Comparison of ENCODE assay signal across 25 cellular contexts in genomic region chr12:131176926-131177325, GRCh38.
"Had no signal": no experiment of that assay in that cellular context is flagged by ENCODE, and none has a peak within 500 bp of the region (broad histone marks: within the 10 kb centered on the region; RNA-seq: fewer than 3 reads in every experiment).

No MANE protein-coding gene starts in this region.

- ATAC-seq: activated CD4-positive, CD25-positive, alpha-beta regulatory T cell treated with anti-CD3 and anti-CD28 coated beads, Interleukin-2, amount 50 U/mL, for 24 hours; activated naive CD4-positive, alpha-beta T cell treated with anti-CD3 and anti-CD28 coated beads, Interleukin-2, amount 50 U/mL, for 72 hours; activated T-cell treated with anti-CD3 and anti-CD28 coated beads, Interleukin-2, amount 50 U/mL, for 4 hours; activated T-helper 17 cell treated with anti-CD3 and anti-CD28 coated beads, Interleukin-2, amount 50 U/mL, for 72 hours; T-helper 17 cell had no signal

- H3K27ac Mint-ChIP-seq: activated B cell treated with CpG ODN at 0.5 μM for 24 hours; activated naive CD4-positive, alpha-beta T cell treated with anti-CD3 and anti-CD28 coated beads, Interleukin-2, amount 10 ng/mL, durations not matched to agents 7 days and 5 days; activated naive CD4-positive, alpha-beta T cell treated with anti-CD3 and anti-CD28 coated beads, Interleukin-2, amount 50 U/mL, for 72 hours; activated naive CD8-positive, alpha-beta T cell treated with anti-CD3 and anti-CD28 coated beads, Interleukin-2, amount 10 ng/mL, durations not matched to agents 7 days and 5 days; activated T-helper 17 cell treated with anti-CD3 and anti-CD28 coated beads, Interleukin-2, amount 50 U/mL, for 72 hours; brain; T-helper 17 cell; T-helper 2 cell treated with Interferon-gamma antibody and Interleukin-4, amounts not matched to agents 5 μg/mL and 100 μg/mL, for 36 hours had no signal

- H3K4me1 Mint-ChIP-seq: activated B cell treated with CpG ODN at 0.5 μM for 24 hours; activated naive CD4-positive, alpha-beta T cell treated with anti-CD3 and anti-CD28 coated beads, Interleukin-2, amount 10 ng/mL, durations not matched to agents 7 days and 5 days; activated naive CD8-positive, alpha-beta T cell treated with anti-CD3 and anti-CD28 coated beads, Interleukin-2, amount 10 ng/mL, durations not matched to agents 7 days and 5 days; activated T-helper 17 cell treated with anti-CD3 and anti-CD28 coated beads, Interleukin-2, amount 50 U/mL, for 72 hours; brain; T-helper 17 cell had no signal

- DNase-seq: activated B cell treated with CpG ODN at 0.5 μM for 24 hours; activated CD4-positive, alpha-beta T cell treated with anti-CD3 and anti-CD28 coated beads for 48 hours; activated CD4-positive, alpha-beta T cell treated with anti-CD3 and anti-CD28 coated beads, Interleukin-2, amount 50 U/mL, for 1 hour; activated CD4-positive, alpha-beta T cell treated with anti-CD3 and anti-CD28 coated beads, Interleukin-2, amount 50 U/mL, for 48 hours; activated CD8-positive, alpha-beta memory T cell treated with anti-CD3 and anti-CD28 coated beads, Interleukin-2, amount 50 U/mL, for 48 hours; activated gamma-delta T cell; activated naive CD4-positive, alpha-beta T cell; activated naive CD4-positive, alpha-beta T cell treated with anti-CD3 and anti-CD28 coated beads, Interleukin-2, amount 10 ng/mL, durations not matched to agents 7 days and 5 days; activated naive CD8-positive, alpha-beta T cell treated with anti-CD3 and anti-CD28 coated beads, Interleukin-2, amount 10 ng/mL, durations not matched to agents 7 days and 5 days; activated T-cell treated with anti-CD3 and anti-CD28 coated beads for 4 hours; activated T-cell treated with anti-CD3 and anti-CD28 coated beads, Interleukin-2, amount 50 U/mL, for 4 hours; central memory CD4-positive, alpha-beta T cell; cerebellar nuclear complex; colonic mucosa; effector CD8-positive, alpha-beta T cell; foreskin fibroblast; T-helper 1 cell; T-helper 17 cell; T1000; WERI-Rb-1 had no signal

- H3K36me3 Mint-ChIP-seq: activated naive CD4-positive, alpha-beta T cell treated with anti-CD3 and anti-CD28 coated beads, Interleukin-2, amount 10 ng/mL, durations not matched to agents 7 days and 5 days; activated naive CD8-positive, alpha-beta T cell treated with anti-CD3 and anti-CD28 coated beads, Interleukin-2, amount 10 ng/mL, durations not matched to agents 7 days and 5 days; brain had no signal

- H3K4me3 Mint-ChIP-seq: activated B cell treated with CpG ODN at 0.5 μM for 24 hours; activated naive CD4-positive, alpha-beta T cell treated with anti-CD3 and anti-CD28 coated beads, Interleukin-2, amount 10 ng/mL, durations not matched to agents 7 days and 5 days; activated naive CD8-positive, alpha-beta T cell treated with anti-CD3 and anti-CD28 coated beads, Interleukin-2, amount 10 ng/mL, durations not matched to agents 7 days and 5 days; activated T-cell treated with anti-CD3 and anti-CD28 coated beads, Interleukin-2, amount 50 U/mL, for 4 hours; activated T-helper 17 cell treated with anti-CD3 and anti-CD28 coated beads, Interleukin-2, amount 50 U/mL, for 72 hours; brain; T-helper 17 cell; T-helper 2 cell treated with Interferon-gamma antibody and Interleukin-4, amounts not matched to agents 5 μg/mL and 100 μg/mL, for 36 hours had no signal
